ENCODE assay signal across 18 cellular contexts in the genomic region with DNA sequence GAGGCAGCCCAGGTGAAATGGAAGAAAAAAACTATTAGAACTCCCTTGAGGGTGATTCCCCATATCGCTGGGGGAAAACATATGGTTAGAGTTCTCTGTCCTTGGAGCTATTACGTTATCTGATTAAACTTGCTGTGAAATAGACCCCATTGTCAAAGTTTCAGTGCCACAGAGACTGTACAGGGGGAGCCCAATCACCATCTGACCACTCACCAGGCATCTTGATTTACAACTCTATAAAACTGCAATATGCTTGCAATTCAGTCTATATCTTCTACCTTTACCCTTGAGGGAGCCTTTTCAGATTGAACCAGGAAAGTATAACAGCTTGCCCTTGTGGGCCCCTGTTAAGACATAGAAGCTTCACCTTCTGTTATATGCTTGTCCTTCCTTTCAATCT. TPM values are rescaled to one million over a fixed set of nuclear protein-coding genes. Genes with fewer than 3 reads are reported as not detected.
DNase-seq lines count a peak whose midpoint lies in the region; TF ChIP-seq lines count a peak whose summit lies in the region.
"Had no signal": no experiment of that assay in that cellular context is flagged by ENCODE, and none has a peak within 500 bp of the region (broad histone marks: within the 10 kb centered on the region; RNA-seq: fewer than 3 reads in every experiment).

No MANE protein-coding gene starts in this region.

- no peak overlapping the region for H3K4me3 Mint-ChIP-seq in activated CD4-positive, alpha-beta T cell treated with anti-CD3 and anti-CD28 coated beads, Interleukin-2, amount 10 ng/mL, durations not matched to agents 7 days and 5 days
- H3K4me3 Mint-ChIP-seq in neural progenitor cell, result no peak overlapping the region
- H3K4me3 Mint-ChIP-seq: CD4-positive, CD25-positive, alpha-beta regulatory T cell had no signal

- H3K9me3 ChIP-seq in neural progenitor cell (ENCODE audit: low read depth), result no peaks in the 10 kb centered on the region

- H3K36me3 ChIP-seq in neural progenitor cell, result no peaks in the 10 kb centered on the region

- H3K79me2 ChIP-seq in neural progenitor cell (ENCODE audit: low read depth), result no peaks in the 10 kb centered on the region

- peaks cover 7% of the 10 kb centered on the region for H3K4me1 Mint-ChIP-seq in activated CD4-positive, alpha-beta T cell treated with anti-CD3 and anti-CD28 coated beads, Interleukin-2, amount 10 ng/mL, durations not matched to agents 7 days and 5 days
- peaks cover 4% of the 10 kb centered on the region for H3K4me1 Mint-ChIP-seq in neural progenitor cell

- H3K4me2 ChIP-seq in neural progenitor cell, result no peak overlapping the region

- no peak overlapping the region for H3K4me3 ChIP-seq in neural progenitor cell

- H3K9ac ChIP-seq in neural progenitor cell, result no peak overlapping the region

- no peaks in the 10 kb centered on the region for H3K27me3 Mint-ChIP-seq in activated CD4-positive, alpha-beta T cell treated with anti-CD3 and anti-CD28 coated beads, Interleukin-2, amount 10 ng/mL, durations not matched to agents 7 days and 5 days
- H3K27me3 Mint-ChIP-seq in neural progenitor cell (ENCODE audit: insufficient read depth, low read depth), result no peaks in the 10 kb centered on the region
- H3K27me3 Mint-ChIP-seq: CD4-positive, CD25-positive, alpha-beta regulatory T cell; CD8-positive, alpha-beta memory T cell had no signal

- H3K9me3 Mint-ChIP-seq in activated CD4-positive, alpha-beta T cell treated with anti-CD3 and anti-CD28 coated beads, Interleukin-2, amount 10 ng/mL, durations not matched to agents 7 days and 5 days, result no peaks in the 10 kb centered on the region
- no peaks in the 10 kb centered on the region for H3K9me3 Mint-ChIP-seq in neural progenitor cell
- H3K9me3 Mint-ChIP-seq: CD4-positive, CD25-positive, alpha-beta regulatory T cell; CD8-positive, alpha-beta memory T cell had no signal

- no peaks in the 10 kb centered on the region for H4K20me1 ChIP-seq in neural progenitor cell (ENCODE audit: low read depth)

- H2AFZ ChIP-seq in neural progenitor cell (replicated peaks), result no peak overlapping the region

- DNase-seq in activated CD4-positive, alpha-beta T cell treated with anti-CD3 and anti-CD28 coated beads, Interleukin-2, amount 10 ng/mL, durations not matched to agents 7 days and 5 days, result no peak
- DNase-seq in activated CD4-positive, alpha-beta T cell treated with anti-CD3 and anti-CD28 coated beads, Interleukin-2, amount 50 U/mL, for 48 hours, result no peak
- no peak for DNase-seq in HEK293T (ENCODE audit: extremely low spot score)
- DNase-seq in NCI-H69 (lab: John Stamatoyannopoulos, UW), result peak; percentile 57
- DNase-seq in NCI-H510A treated with DMSO at 0.1 percent for 48 hours (lab: John Stamatoyannopoulos, UW), result no peak
- DNase-seq in effector CD4-positive, alpha-beta T cell, result no peak
- DNase-seq in neural progenitor cell (ENCODE audit: low spot score), result no peak
- DNase-seq: 8988T; C1 segment of cervical spinal cord; CD4-positive, CD25-positive, alpha-beta regulatory T cell; CD8-positive, alpha-beta memory T cell; COR-L47; DMS153; DMS79; GDM1; GOT3; H7 had no signal

- CTCF ChIA-PET in activated CD4-positive, alpha-beta T cell treated with anti-CD3 and anti-CD28 coated beads, Interleukin-2, amount 10 ng/mL, durations not matched to agents 7 days and 5 days (lab: Charles Lee), result interaction anchor here (1.2 kb wide), 1 partner anchor 42 kb away, joined by 6 read pairs; a partner anchor contains a TSS
- CTCF ChIA-PET in HEK293T (lab: Yijun Ruan, JAX), result interaction anchor here (0.6 to 0.8 kb wide), 3 partner anchors 10 to 175 kb away, joined by 3 to 6 read pairs (median 3); no protein-coding TSS in a partner anchor

- H3K27me3 ChIP-seq in neural progenitor cell, result no peaks in the 10 kb centered on the region

- no peak overlapping the region for H3K27ac ChIP-seq in neural progenitor cell

- POLR2A ChIA-PET in activated CD4-positive, alpha-beta T cell treated with anti-CD3 and anti-CD28 coated beads, Interleukin-2, amount 10 ng/mL, durations not matched to agents 7 days and 5 days (lab: Charles Lee), result no interaction called here
- POLR2A ChIA-PET in HEK293T (lab: Yijun Ruan, JAX), result interaction anchor here (0.8 to 1.3 kb wide), 2 partner anchors 16 to 40 kb away, joined by 3 read pairs; no protein-coding TSS in a partner anchor

- no peak for TF ChIP-seq CTCF in neural progenitor cell (IDR thresholded peaks at IDR 0.05)

- peaks cover 5% of the 10 kb centered on the region for H3F3A ChIP-seq in neural progenitor cell (ENCODE audit: low read depth)

- H3K27ac Mint-ChIP-seq in activated CD4-positive, alpha-beta T cell treated with anti-CD3 and anti-CD28 coated beads, Interleukin-2, amount 10 ng/mL, durations not matched to agents 7 days and 5 days, result peak overlapping the region; percentile 9
- no peak overlapping the region for H3K27ac Mint-ChIP-seq in neural progenitor cell

- no peaks in the 10 kb centered on the region for H3K4me1 ChIP-seq in neural progenitor cell

- H3K36me3 Mint-ChIP-seq in activated CD4-positive, alpha-beta T cell treated with anti-CD3 and anti-CD28 coated beads, Interleukin-2, amount 10 ng/mL, durations not matched to agents 7 days and 5 days (ENCODE audit: low read depth), result no peaks in the 10 kb centered on the region
- no peaks in the 10 kb centered on the region for H3K36me3 Mint-ChIP-seq in neural progenitor cell
- H3K36me3 Mint-ChIP-seq: CD4-positive, CD25-positive, alpha-beta regulatory T cell; CD8-positive, alpha-beta memory T cell had no signal

TF ChIP-seq in HEK293T, 16 proteins besides CTCF, POLR2A, EP300 and RAD21:
- no peak for TF ChIP-seq FOXM1 (IDR thresholded peaks at IDR 0.05; ENCODE audit: borderline replicate concordance)
- TF ChIP-seq, protein P1, sequence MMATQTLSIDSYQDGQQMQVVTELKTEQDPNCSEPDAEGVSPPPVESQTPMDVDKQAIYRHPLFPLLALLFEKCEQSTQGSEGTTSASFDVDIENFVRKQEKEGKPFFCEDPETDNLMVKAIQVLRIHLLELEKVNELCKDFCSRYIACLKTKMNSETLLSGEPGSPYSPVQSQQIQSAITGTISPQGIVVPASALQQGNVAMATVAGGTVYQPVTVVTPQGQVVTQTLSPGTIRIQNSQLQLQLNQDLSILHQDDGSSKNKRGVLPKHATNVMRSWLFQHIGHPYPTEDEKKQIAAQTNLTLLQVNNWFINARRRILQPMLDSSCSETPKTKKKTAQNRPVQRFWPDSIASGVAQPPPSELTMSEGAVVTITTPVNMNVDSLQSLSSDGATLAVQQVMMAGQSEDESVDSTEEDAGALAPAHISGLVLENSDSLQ (IDR thresholded peaks at IDR 0.05), result peak; percentile 86

RNA-seq across cellular contexts. Expression of a gene that starts 18.2 kb away (rescaled TPM):
- not detected for total RNA-seq in activated CD4-positive, alpha-beta T cell treated with anti-CD3 and anti-CD28 coated beads, Interleukin-2, amount 10 ng/mL, durations not matched to agents 7 days and 5 days
- 2.0 and 3.5 TPM in 2 replicates for total RNA-seq in neural progenitor cell (ENCODE audit: low replicate concordance)
- total RNA-seq: CD4-positive, CD25-positive, alpha-beta regulatory T cell; HT-29 had no signal

RNA-seq across cellular contexts. Expression of a gene that starts 42.4 kb away (rescaled TPM):
- 10 to 100 TPM; 15.3 to 18.0 TPM for total RNA-seq in activated CD4-positive, alpha-beta T cell treated with anti-CD3 and anti-CD28 coated beads, Interleukin-2, amount 10 ng/mL, durations not matched to agents 7 days and 5 days
- total RNA-seq in neural progenitor cell (ENCODE audit: low replicate concordance), result 33.1 and 45.6 TPM in 2 replicates
